Comparison of ENCODE assay signal across 10 cellular contexts in genomic region chr5:57082441-57083067, GRCh38.
DNase-seq lines count a peak whose midpoint lies in the region; ATAC-seq and TF ChIP-seq lines count a peak whose summit lies in the region.
"Had no signal": no experiment of that assay in that cellular context is flagged by ENCODE, and none has a peak within 500 bp of the region (broad histone marks: within the 10 kb centered on the region; RNA-seq: fewer than 3 reads in every experiment).

No MANE protein-coding gene starts in this region.

- no peak overlapping the region for H3K18ac ChIP-seq in IMR-90 (ENCODE audit: low read depth, low read length)

- TF ChIP-seq CTCF in BJ (IDR thresholded peaks at IDR 0.05; ENCODE audit: insufficient read depth, low read depth, low read length) (peak; percentile 32), IMR-90 (conservative IDR thresholded peaks at IDR 0.05; ENCODE audit: low read depth, low read length) (peak; percentile 34; the same call in 1 of the 2 replicates)

- no peaks in the 10 kb centered on the region for H3K4me1 ChIP-seq in IMR-90 (ENCODE audit: control insufficient read depth, insufficient read depth, low read length)
- no peaks in the 10 kb centered on the region for H3K4me1 ChIP-seq in adipocyte (ENCODE audit: control insufficient read depth, insufficient read depth, low read length)

- H3K9ac ChIP-seq in IMR-90 (ENCODE audit: low read depth, low read length) (no peak overlapping the region), adipocyte (ENCODE audit: low read length) (no peak overlapping the region)

- H3K4ac ChIP-seq in IMR-90 (ENCODE audit: low read depth, low read length) = no peak overlapping the region

- H4K20me1 ChIP-seq in IMR-90 (ENCODE audit: insufficient read depth, low read length) = no peaks in the 10 kb centered on the region

- H3K4me3 ChIP-seq in BJ (ENCODE audit: low read depth, low read length) (no peak overlapping the region), IMR-90 (ENCODE audit: insufficient read depth, low read depth, low read length) (no peak overlapping the region), adipocyte (ENCODE audit: low read length) (no peak overlapping the region)

- H2BK5ac ChIP-seq in IMR-90 (ENCODE audit: low read depth, low read length, poor library complexity, severe bottlenecking) = no peak overlapping the region

- H4K5ac ChIP-seq in IMR-90 (ENCODE audit: low read depth, low read length) = no peak overlapping the region

- H3K79me1 ChIP-seq in IMR-90 (ENCODE audit: low read depth in 1 of 2, low read length in 2 of 2) = no peaks in the 10 kb centered on the region

- H3K4me2 ChIP-seq in IMR-90 (ENCODE audit: low read depth, low read length) = no peak overlapping the region

- no peaks in the 10 kb centered on the region for H3K36me3 ChIP-seq in BJ (ENCODE audit: control insufficient read depth, insufficient read depth, low read length)
- H3K36me3 ChIP-seq in IMR-90 (ENCODE audit: control insufficient read depth, insufficient read depth, low read length) = no peaks in the 10 kb centered on the region
- H3K36me3 ChIP-seq in adipocyte (ENCODE audit: control insufficient read depth, insufficient read depth, low read length, severe bottlenecking) = no peaks in the 10 kb centered on the region
- H3K36me3 ChIP-seq: neutrophil had no signal

- H4K8ac ChIP-seq in IMR-90 (ENCODE audit: low read depth in 2 of 2, low read length in 2 of 2) = no peak overlapping the region

- no peak for TF ChIP-seq POLR2A in IMR-90 (IDR thresholded peaks at IDR 0.05; ENCODE audit: low read depth, low read length)

- H3K56ac ChIP-seq in IMR-90 (ENCODE audit: extremely low read depth, insufficient read depth, low read length) = no peak overlapping the region

- no peak overlapping the region for H3K23ac ChIP-seq in IMR-90 (ENCODE audit: low read depth, low read length)

- H3K9me3 ChIP-seq in IMR-90 (ENCODE audit: control insufficient read depth, insufficient read depth, low read length) (no peaks in the 10 kb centered on the region), adipocyte (ENCODE audit: control insufficient read depth, low read length) (no peaks in the 10 kb centered on the region)
- H3K9me3 ChIP-seq: neutrophil had no signal

- no peak overlapping the region for H4K91ac ChIP-seq in IMR-90 (ENCODE audit: insufficient read depth, low read depth, low read length)

- no peak overlapping the region for H2AK9ac ChIP-seq in IMR-90 (replicated peaks; ENCODE audit: low read depth, low read length, poor library complexity)

- no peak overlapping the region for H2BK20ac ChIP-seq in IMR-90 (ENCODE audit: low read depth, low read length)

- H2AK5ac ChIP-seq in IMR-90 (ENCODE audit: low read depth, low read length) = no peak overlapping the region

- no peak overlapping the region for H3K14ac ChIP-seq in IMR-90 (replicated peaks; ENCODE audit: low read depth, low read length)

- no peak overlapping the region for H2BK15ac ChIP-seq in IMR-90 (ENCODE audit: low read depth, low read length)

- WGBS in IMR-90 (ENCODE audit: extremely low coverage in 2 of 2, insufficient read length in 1 of 2), 2 experiments = 70% methylated on average over 2 of the region's 7 CpGs; no CpG with 5 or more reads in 1 of the 2 experiments

- DNase-seq in BJ (ENCODE audit: low read depth) (no peak), IMR-90 (peak; percentile 10), adipocyte (ENCODE audit: low read depth) (peak; percentile 35), kidney glomerular epithelial cell (lab: John Stamatoyannopoulos, UW) (peak; percentile 64), NCI-H524 treated with DMSO at 0.1 percent for 48 hours (lab: John Stamatoyannopoulos, UW) (no peak), NCI-H526 (lab: John Stamatoyannopoulos, UW) (no peak), SKM-1 treated with dmso at 0.1 percent for 144 hours (lab: John Stamatoyannopoulos, UW; ENCODE audit: unreplicated experiment) (no peak)
- DNase-seq: Right ventricle myocardium superior had no signal

- no TSS peak for BruUV-seq in IMR-90 (replicated peaks; lab: Mats Ljungman, UMichigan)

- H3K9me1 ChIP-seq in IMR-90 (ENCODE audit: insufficient read depth, low read length) = no peaks in the 10 kb centered on the region

- no peaks in the 10 kb centered on the region for H3K27me3 ChIP-seq in BJ (ENCODE audit: control insufficient read depth, insufficient read depth, low read length)
- peaks cover 8% of the 10 kb centered on the region for H3K27me3 ChIP-seq in IMR-90 (ENCODE audit: control insufficient read depth, insufficient read depth, low read length)
- H3K27me3 ChIP-seq in adipocyte (replicated peaks; ENCODE audit: control insufficient read depth, insufficient read depth, low read length) = no peaks in the 10 kb centered on the region
- H3K27me3 ChIP-seq: neutrophil had no signal

- POLR2A ChIA-PET in BJ (lab: Charles Lee) (no interaction called here), IMR-90 (lab: Charles Lee; ENCODE audit: unreplicated experiment) (no interaction called here)

- no peak overlapping the region for H3K27ac ChIP-seq in IMR-90 (ENCODE audit: insufficient read depth, low read length)
- H3K27ac ChIP-seq: neutrophil had no signal

- intact Hi-C loops in IMR-90 (cut with micrococcal nuclease) = no loop called here

- CTCF ChIA-PET in BJ (lab: Yijun Ruan, JAX) (interaction anchor here (1.0 to 1.4 kb wide), 4 partner anchors 10 to 182 kb away, joined by 3 to 6 read pairs (median 4); no protein-coding TSS in a partner anchor), IMR-90 (lab: Yijun Ruan, JAX) (interaction anchor here (0.7 kb wide), 1 partner anchor 98 kb away, joined by 4 read pairs; no protein-coding TSS in a partner anchor)

- ATAC-seq in IMR-90 (ENCODE audit: low read depth) = peak; percentile 56; the same call in 1 of the 2 replicates
- no peak for ATAC-seq in HG03342 (IDR thresholded peaks at IDR 0.05; ENCODE audit: unreplicated experiment)

- in situ Hi-C loops in IMR-90 (cut with MboI; ENCODE audit: low sequenced_read_pairs) = no loop called here

- TF ChIP-seq RAD21 in IMR-90 (IDR thresholded peaks at IDR 0.05; ENCODE audit: low read length) = peak; percentile 32; the same call in 1 of the 2 replicates

- no peak overlapping the region for H2AFZ ChIP-seq in IMR-90 (replicated peaks; ENCODE audit: low read length, poor library complexity)

- dilution Hi-C loops in IMR-90 (cut with HindIII; ENCODE audit: low sequenced_read_pairs, unreplicated experiment) = no loop called here

- H2BK120ac ChIP-seq in IMR-90 (ENCODE audit: low read depth, low read length) = no peak overlapping the region

TF ChIP-seq in IMR-90, 13 proteins besides CTCF, POLR2A, EP300 and RAD21:
- TF ChIP-seq SMC3 (IDR thresholded peaks at IDR 0.05; ENCODE audit: low read depth, low read length) = peak; percentile 9; the same call in 1 of the 2 replicates
- no peak for TF ChIP-seq RFX5 (IDR thresholded peaks at IDR 0.05; ENCODE audit: low read depth, low read length)
TF ChIP-seq in IMR-90: peak in this region for 1.

Comparison
In these comparisons a context has a peak if more than half of its experiments do, and no peak if none do; other contexts are left out.
1. DNase-seq: peak in IMR-90 (single experiment), adipocyte (single experiment) and kidney glomerular epithelial cell (single experiment); none in BJ (single experiment), NCI-H524 treated with DMSO at 0.1 percent for 48 hours (single experiment), NCI-H526 (0 of 2) and SKM-1 treated with dmso at 0.1 percent for 144 hours (single experiment).